Comparison of ENCODE assay signal across 8 cellular contexts in the genomic region with DNA sequence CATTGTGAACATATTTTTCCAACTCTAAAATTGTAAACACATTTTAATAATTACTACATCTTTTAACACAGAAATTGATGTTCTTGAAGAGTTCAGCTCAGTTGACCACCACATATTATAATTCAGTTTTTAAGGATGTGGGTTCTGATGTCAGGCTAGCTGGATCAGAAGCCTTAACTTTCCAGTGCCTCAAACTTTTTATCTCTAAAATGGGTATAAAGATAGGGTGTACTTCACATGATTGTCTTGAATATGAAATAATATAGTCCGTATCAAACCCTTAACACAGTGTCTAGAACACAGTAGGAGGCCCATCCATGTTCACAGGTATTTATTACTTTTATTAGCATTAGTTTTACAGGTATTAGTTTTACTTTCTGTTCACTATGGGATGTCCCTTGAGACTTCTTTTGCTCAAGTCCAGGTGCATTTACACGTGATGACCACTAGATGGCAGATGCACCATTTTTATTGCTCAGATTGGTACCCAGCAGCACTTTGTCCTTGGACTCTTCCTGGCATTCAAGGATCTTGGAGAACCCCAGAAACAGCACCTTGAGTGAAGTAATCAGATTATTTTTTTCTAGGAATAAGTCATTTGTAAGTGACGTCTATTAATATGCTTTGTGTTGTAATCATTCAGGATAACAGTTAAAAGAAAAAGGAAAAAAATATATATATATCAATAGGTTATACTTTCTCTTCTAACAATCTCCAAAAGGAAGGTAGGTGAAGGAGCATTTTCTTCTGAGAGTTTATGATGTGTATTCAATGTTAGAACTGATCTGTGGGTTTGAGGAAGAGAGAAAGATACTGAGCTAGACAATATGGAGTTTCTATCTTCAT.
DNase-seq lines count a peak whose midpoint lies in the region; ATAC-seq and TF ChIP-seq lines count a peak whose summit lies in the region.

No MANE protein-coding gene starts in this region.

- DNase-seq in Ammon's horn (ENCODE audit: low spot score) (peak; percentile 79), NB4 (ENCODE audit: low read depth) (peak; percentile 79), T-helper 17 cell (no peak), foreskin fibroblast (peak; percentile 11 to 50), ovary (peak in 1 of 5 donors; percentile 18), activated T-cell treated with anti-CD3 and anti-CD28 coated beads for 4 hours (no peak)

- H3K4me3 ChIP-seq in NB4 (ENCODE audit: low read depth, low read length) (no peak overlapping the region), foreskin fibroblast (ENCODE audit: low read depth in 1 of 2, low read length in 2 of 2) (no peak overlapping the region), ovary (no peak overlapping the region)

- H3K27me3 Mint-ChIP-seq in T-helper 17 cell = peaks cover 29% of the 10 kb centered on the region

- TF ChIP-seq CTCF in NB4 (IDR thresholded peaks at IDR 0.05; ENCODE audit: low read depth, low read length) (peak; percentile 99), foreskin fibroblast (IDR thresholded peaks at IDR 0.05; ENCODE audit: low read depth, low read length) (peak; percentile 85), ovary (IDR thresholded peaks at IDR 0.05) (peak; percentile 31 to 68 (median 62))

- ATAC-seq in GM18499 (IDR thresholded peaks at IDR 0.05; ENCODE audit: insufficient read depth, unreplicated experiment) (peak; percentile 84), HG02642 (IDR thresholded peaks at IDR 0.05; ENCODE audit: poor library complexity, unreplicated experiment) (peak; percentile 90), T-helper 17 cell (peak; percentile 79)

- no peaks in the 10 kb centered on the region for H3K36me3 Mint-ChIP-seq in T-helper 17 cell (ENCODE audit: low read depth)

- TF ChIP-seq POLR2A in NB4 (IDR thresholded peaks at IDR 0.05; ENCODE audit: extremely low read depth, insufficient read length) (no peak), ovary (IDR thresholded peaks at IDR 0.05) (no peak)

- intact Hi-C loops in ovary (cut with DNase I) = loop anchor here in 1 of 4 donors (5.0 kb wide), 1 partner anchor 898 kb away; no protein-coding TSS in a partner anchor

- H3K9me3 ChIP-seq in T-helper 17 cell (ENCODE audit: control insufficient read depth, low read length, poor library complexity, severe bottlenecking) (no peaks in the 10 kb centered on the region), ovary (no peaks in the 10 kb centered on the region)

- WGBS in ovary, 3 donors = 21 to 28% (median 23%) methylated on average over 3 of the region's 3 CpGs

- TF ChIP-seq EP300 in ovary (IDR thresholded peaks at IDR 0.05) = no peak

- peaks cover 7% of the 10 kb centered on the region for H3K4me1 Mint-ChIP-seq in T-helper 17 cell

- H3K27ac ChIP-seq in ovary = no peak overlapping the region

- H3K4me1 ChIP-seq in ovary (ENCODE audit: insufficient read depth) = no peaks in the 10 kb centered on the region

- H3K27ac Mint-ChIP-seq in T-helper 17 cell = no peak overlapping the region

- no peak overlapping the region for H3K4me3 Mint-ChIP-seq in T-helper 17 cell

- no peaks in the 10 kb centered on the region for H3K27me3 ChIP-seq in ovary

- no peaks in the 10 kb centered on the region for H3K36me3 ChIP-seq in ovary

Comparison
In these comparisons a context has a peak if more than half of its experiments do, and no peak if none do; other contexts are left out.
1. DNase-seq: peak in Ammon's horn (single experiment), NB4 (single experiment) and foreskin fibroblast (2 of 2); none in T-helper 17 cell (0 of 3) and activated T-cell treated with anti-CD3 and anti-CD28 coated beads for 4 hours (single experiment).
2. Peak in every context shown above with its lines, with median percentiles within 50 percentile points of each other: ATAC-seq and CTCF ChIP-seq.